16 cellular contexts compared by ENCODE assay signal in the genomic region with DNA sequence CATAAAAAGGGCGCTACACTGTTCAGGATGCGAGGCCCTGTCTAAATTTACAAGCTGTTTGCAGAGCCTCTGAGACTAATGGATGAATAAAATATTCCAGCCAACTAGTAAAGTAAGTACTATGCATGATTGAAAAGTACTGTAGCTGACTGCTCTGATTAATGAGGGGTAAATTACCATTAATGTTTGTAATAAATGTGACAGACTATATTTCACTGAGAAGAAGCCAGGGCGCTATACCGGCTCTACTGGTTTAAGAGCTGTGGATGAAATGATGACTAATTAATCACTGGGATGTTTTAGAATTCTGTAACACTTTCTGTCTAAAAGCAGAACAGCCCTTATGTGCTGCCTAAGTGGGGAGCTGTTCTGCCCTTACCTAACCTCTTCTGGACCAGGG. TPM values are rescaled to one million over a fixed set of nuclear protein-coding genes. Genes with fewer than 3 reads are reported as not detected.
"Had no signal": no experiment of that assay in that cellular context is flagged by ENCODE, and none has a peak within 500 bp of the region (broad histone marks: within the 10 kb centered on the region; RNA-seq: fewer than 3 reads in every experiment).

No MANE protein-coding gene starts in this region.

- H3K27me3 ChIP-seq: cardiac muscle cell, transverse colon had no signal

- DNase-seq: activated CD4-positive, alpha-beta memory T cell treated with anti-CD3 and anti-CD28 coated beads for 36 hours; activated CD8-positive, alpha-beta memory T cell treated with anti-CD3 and anti-CD28 coated beads, Interleukin-2, amount 10 ng/mL, durations not matched to agents 7 days and 5 days; activated naive CD4-positive, alpha-beta T cell treated with anti-CD3 and anti-CD28 coated beads, Interleukin-2, amount 50 U/mL, for 16 hours; activated T-cell treated with anti-CD3 and anti-CD28 coated beads, Interleukin-2, amount 50 U/mL, for 1 hour; erythroblast; kidney; left ventricle myocardium inferior; naive thymus-derived CD8-positive, alpha-beta T cell; stimulated activated CD4-positive, alpha-beta T cell treated with anti-CD3 and anti-CD28 coated beads, Interleukin-2, amount 100 ng/mL, for 48 hours; transverse colon; WERI-Rb-1 had no signal

- H3K4me3 ChIP-seq: cardiac muscle cell, left ventricle myocardium inferior, transverse colon had no signal

- H3K36me3 ChIP-seq: cardiac muscle cell, left ventricle myocardium inferior, transverse colon, WERI-Rb-1 had no signal

- H3K27ac ChIP-seq: cardiac muscle cell, left ventricle myocardium inferior, transverse colon, WERI-Rb-1 had no signal

- H3K9me3 ChIP-seq: left ventricle myocardium inferior, transverse colon had no signal

- ATAC-seq: activated CD8-positive, alpha-beta memory T cell treated with anti-CD3 and anti-CD28 coated beads, Interleukin-2, amount 10 ng/mL, durations not matched to agents 7 days and 5 days; naive thymus-derived CD8-positive, alpha-beta T cell; stimulated activated memory B cell treated with anti-CD40 and anti-IgM and Interleukin-4, amounts not matched to agents 10 μg/mL and 1 μg/mL and 100 μg/mL, for 72 hours had no signal

RNA-seq across cellular contexts. Expression of gene RGPD4, which starts 54.3 kb away (rescaled TPM):
- total RNA-seq: cardiac muscle cell, dermis microvascular lymphatic vessel endothelial cell, kidney, left ventricle myocardium inferior, mucosa of gallbladder, transverse colon had no signal
- polyA plus RNA-seq: adipose tissue; cardiac muscle cell; naive thymus-derived CD8-positive, alpha-beta T cell had no signal
